11 cellular contexts compared by ENCODE assay signal in genomic region chr22:32745251-32745995, GRCh38. TPM values are rescaled to one million over a fixed set of nuclear protein-coding genes. Genes with fewer than 3 reads are reported as not detected.
DNase-seq lines count a peak whose midpoint lies in the region; ATAC-seq, FAIRE-seq and TF ChIP-seq lines count a peak whose summit lies in the region.
"Had no signal": no experiment of that assay in that cellular context is flagged by ENCODE, and none has a peak within 500 bp of the region (broad histone marks: within the 10 kb centered on the region; RNA-seq: fewer than 3 reads in every experiment).

No MANE protein-coding gene starts in this region.

- H3K36me3 ChIP-seq in left lung, result no peaks in the 10 kb centered on the region

- peak; percentile 95 for ATAC-seq in left lung
- no peak for ATAC-seq in activated T-helper 17 cell treated with anti-CD3 and anti-CD28 coated beads, Interleukin-2, amount 50 U/mL, for 72 hours (replicated peaks)

- no peak for FAIRE-seq in RCC 7860 (lab: Jason Lieb, UNC)

- H3K27me3 ChIP-seq in left lung, result no peaks in the 10 kb centered on the region

- intact Hi-C loops in left lung (cut with DNase I), result no loop called here

- no peaks in the 10 kb centered on the region for H3K9me3 ChIP-seq in left lung

- no peak overlapping the region for H3K4me3 ChIP-seq in left lung

- peaks cover 8 to 11% of the 10 kb centered on the region in 2 donors for H3K4me1 ChIP-seq in left lung

- H3K27ac Mint-ChIP-seq in type B pancreatic cell, result peak overlapping the region; percentile 68
- H3K27ac Mint-ChIP-seq in activated T-helper 17 cell treated with anti-CD3 and anti-CD28 coated beads, Interleukin-2, amount 50 U/mL, for 72 hours, result no peak overlapping the region

- DNase-seq in M059J (ENCODE audit: low read depth) (peak; percentile 58), epidermal melanocyte (ENCODE audit: insufficient read length, low spot score) (peak; percentile 65), left lung (peak in 1 of 2 donors; percentile 69), type B pancreatic cell (ENCODE audit: extremely low spot score, unreplicated experiment) (no peak), T-helper 9 cell (no peak), RCC 7860 (ENCODE audit: low spot score) (no peak), KG1 (lab: John Stamatoyannopoulos, UW) (no peak)
- DNase-seq: activated CD4-positive, alpha-beta T cell treated with anti-CD3 and anti-CD28 coated beads, Interleukin-2, amount 50 U/mL, for 48 hours; NCI-H1105 treated with DMSO at 0.1 percent for 48 hours had no signal

- H3K27ac ChIP-seq in left lung, result peak overlapping the region; percentile 55 to 66

- peak overlapping the region; percentile 18 for H3K4me3 Mint-ChIP-seq in type B pancreatic cell
- H3K4me3 Mint-ChIP-seq in activated T-helper 17 cell treated with anti-CD3 and anti-CD28 coated beads, Interleukin-2, amount 50 U/mL, for 72 hours, result no peak overlapping the region

- TF ChIP-seq CTCF in left lung (IDR thresholded peaks at IDR 0.05) (no peak), type B pancreatic cell (conservative IDR thresholded peaks at IDR 0.05) (no peak)

- peaks cover 19% of the 10 kb centered on the region for H3K4me1 Mint-ChIP-seq in type B pancreatic cell (ENCODE audit: unreplicated experiment)
- H3K4me1 Mint-ChIP-seq in activated T-helper 17 cell treated with anti-CD3 and anti-CD28 coated beads, Interleukin-2, amount 50 U/mL, for 72 hours, result no peaks in the 10 kb centered on the region

- H3K27me3 Mint-ChIP-seq in type B pancreatic cell, result peaks cover 21% of the 10 kb centered on the region
- peaks cover 37% of the 10 kb centered on the region for H3K27me3 Mint-ChIP-seq in activated T-helper 17 cell treated with anti-CD3 and anti-CD28 coated beads, Interleukin-2, amount 50 U/mL, for 72 hours

- H3K36me3 Mint-ChIP-seq in type B pancreatic cell, result no peaks in the 10 kb centered on the region
- H3K36me3 Mint-ChIP-seq in activated T-helper 17 cell treated with anti-CD3 and anti-CD28 coated beads, Interleukin-2, amount 50 U/mL, for 72 hours (ENCODE audit: low read depth), result no peaks in the 10 kb centered on the region
- H3K36me3 Mint-ChIP-seq: immature natural killer cell had no signal

- no peaks in the 10 kb centered on the region for H3K9me3 Mint-ChIP-seq in type B pancreatic cell
- H3K9me3 Mint-ChIP-seq in activated T-helper 17 cell treated with anti-CD3 and anti-CD28 coated beads, Interleukin-2, amount 50 U/mL, for 72 hours, result no peaks in the 10 kb centered on the region
- H3K9me3 Mint-ChIP-seq: immature natural killer cell had no signal

RNA-seq across cellular contexts. Expression of gene TIMP3, which starts 56.1 kb away (rescaled TPM):
- total RNA-seq in M059J (2014; rRNA removed; shearing (Covaris generic)), result 45.9 and 62.1 TPM in 2 replicates
- total RNA-seq in left lung (100 to 1,000 TPM; 277 to 308 TPM), type B pancreatic cell (ENCODE audit: low replicate concordance) (38.3 and 45.9 TPM in 2 replicates)
- total RNA-seq in activated T-helper 17 cell treated with anti-CD3 and anti-CD28 coated beads, Interleukin-2, amount 50 U/mL, for 72 hours, result not detected

Comparison
In these comparisons a context has a peak if more than half of its experiments do, and no peak if none do; other contexts are left out.
1. DNase-seq: peak in M059J (single experiment) and epidermal melanocyte (single experiment); none in type B pancreatic cell (single experiment), T-helper 9 cell (single experiment), RCC 7860 (single experiment) and KG1 (single experiment).
2. RNA of gene TIMP3, which starts 56.1 kb away (total RNA-seq): 277 to 308 TPM in left lung, 45.9 to 62.1 TPM in M059J and 38.3 to 45.9 TPM in type B pancreatic cell; not detected in activated T-helper 17 cell treated with anti-CD3 and anti-CD28 coated beads, Interleukin-2, amount 50 U/mL, for 72 hours; every median in the first group is over 10 times any median in the second.